1 cellular context compared by ENCODE assay signal in the genomic region with DNA sequence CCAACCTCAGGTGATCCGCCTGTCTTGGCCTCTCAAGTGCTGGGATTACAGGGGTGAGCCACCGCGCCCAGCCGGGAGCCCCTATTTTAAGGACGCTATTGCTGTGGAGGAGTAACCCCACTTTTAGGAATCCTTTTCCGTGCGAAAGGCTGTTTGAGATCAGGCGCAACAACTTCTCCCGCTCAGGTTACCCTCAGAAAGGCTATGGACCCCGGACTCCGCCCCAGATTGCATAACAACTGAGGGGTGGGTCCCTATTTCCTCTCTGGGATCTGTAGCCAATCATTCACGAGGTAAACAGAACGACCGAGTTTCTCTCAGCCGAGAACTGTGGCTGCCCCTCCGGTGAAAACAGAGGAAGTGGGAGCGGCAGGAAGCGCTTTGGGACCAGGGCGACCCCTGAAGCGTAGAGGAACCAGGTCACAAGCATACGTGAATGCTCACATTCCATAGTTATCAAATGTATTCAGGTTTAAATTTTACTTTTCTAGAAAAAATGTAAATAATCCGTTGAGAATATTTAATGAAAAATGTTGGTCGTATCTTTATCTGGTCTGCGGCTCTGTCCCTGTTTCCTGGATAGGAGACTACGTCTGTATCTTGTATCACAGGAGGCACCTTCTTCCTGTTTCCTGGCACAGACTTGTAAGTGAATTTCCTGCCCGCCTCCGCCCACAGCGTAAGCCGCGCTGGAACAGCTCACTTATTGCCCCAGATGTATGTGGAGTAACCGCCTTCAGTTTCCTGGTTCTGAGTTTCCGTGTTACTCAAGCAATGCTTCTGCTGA.
TF ChIP-seq lines count a peak whose summit lies in the region.

No MANE protein-coding gene starts in this region.

TF ChIP-seq in K562, 482 proteins besides CTCF, POLR2A, EP300 and RAD21 (continued from another document):
- TF ChIP-seq, protein P1, sequence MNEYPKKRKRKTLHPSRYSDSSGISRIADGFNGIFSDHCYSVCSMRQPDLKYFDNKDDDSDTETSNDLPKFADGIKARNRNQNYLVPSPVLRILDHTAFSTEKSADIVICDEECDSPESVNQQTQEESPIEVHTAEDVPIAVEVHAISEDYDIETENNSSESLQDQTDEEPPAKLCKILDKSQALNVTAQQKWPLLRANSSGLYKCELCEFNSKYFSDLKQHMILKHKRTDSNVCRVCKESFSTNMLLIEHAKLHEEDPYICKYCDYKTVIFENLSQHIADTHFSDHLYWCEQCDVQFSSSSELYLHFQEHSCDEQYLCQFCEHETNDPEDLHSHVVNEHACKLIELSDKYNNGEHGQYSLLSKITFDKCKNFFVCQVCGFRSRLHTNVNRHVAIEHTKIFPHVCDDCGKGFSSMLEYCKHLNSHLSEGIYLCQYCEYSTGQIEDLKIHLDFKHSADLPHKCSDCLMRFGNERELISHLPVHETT (CRISPR knock-in tag; conservative IDR thresholded peaks at IDR 0.05 in 1 of 2, IDR thresholded peaks at IDR 0.05 in 1 of 2): peak in 1 of 2 experiments; percentile 84; a peak in 2 of 4 replicates
- peak in 1 of 2 experiments; percentile 31; a peak in 1 of 4 replicates for TF ChIP-seq NONO (IDR thresholded peaks at IDR 0.05; ENCODE audit: low read depth in 2 of 2, low read length in 1 of 2)
- TF ChIP-seq, protein P2, sequence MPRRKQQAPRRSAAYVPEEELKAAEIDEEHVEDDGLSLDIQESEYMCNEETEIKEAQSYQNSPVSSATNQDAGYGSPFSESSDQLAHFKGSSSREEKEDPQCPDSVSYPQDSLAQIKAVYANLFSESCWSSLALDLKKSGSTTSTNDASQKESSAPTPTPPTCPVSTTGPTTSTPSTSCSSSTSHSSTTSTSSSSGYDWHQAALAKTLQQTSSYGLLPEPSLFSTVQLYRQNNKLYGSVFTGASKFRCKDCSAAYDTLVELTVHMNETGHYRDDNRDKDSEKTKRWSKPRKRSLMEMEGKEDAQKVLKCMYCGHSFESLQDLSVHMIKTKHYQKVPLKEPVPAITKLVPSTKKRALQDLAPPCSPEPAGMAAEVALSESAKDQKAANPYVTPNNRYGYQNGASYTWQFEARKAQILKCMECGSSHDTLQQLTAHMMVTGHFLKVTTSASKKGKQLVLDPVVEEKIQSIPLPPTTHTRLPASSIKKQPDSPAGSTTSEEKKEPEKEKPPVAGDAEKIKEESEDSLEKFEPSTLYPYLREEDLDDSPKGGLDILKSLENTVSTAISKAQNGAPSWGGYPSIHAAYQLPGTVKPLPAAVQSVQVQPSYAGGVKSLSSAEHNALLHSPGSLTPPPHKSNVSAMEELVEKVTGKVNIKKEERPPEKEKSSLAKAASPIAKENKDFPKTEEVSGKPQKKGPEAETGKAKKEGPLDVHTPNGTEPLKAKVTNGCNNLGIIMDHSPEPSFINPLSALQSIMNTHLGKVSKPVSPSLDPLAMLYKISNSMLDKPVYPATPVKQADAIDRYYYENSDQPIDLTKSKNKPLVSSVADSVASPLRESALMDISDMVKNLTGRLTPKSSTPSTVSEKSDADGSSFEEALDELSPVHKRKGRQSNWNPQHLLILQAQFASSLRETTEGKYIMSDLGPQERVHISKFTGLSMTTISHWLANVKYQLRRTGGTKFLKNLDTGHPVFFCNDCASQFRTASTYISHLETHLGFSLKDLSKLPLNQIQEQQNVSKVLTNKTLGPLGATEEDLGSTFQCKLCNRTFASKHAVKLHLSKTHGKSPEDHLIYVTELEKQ (CRISPR knock-in tag; IDR thresholded peaks at IDR 0.05): no peak
- 0 out of 2 replicates have a peak, but pooled peaks have one; percentile 75 for TF ChIP-seq ELF4 (CRISPR knock-in tag; IDR thresholded peaks at IDR 0.05)
- 0 out of 2 replicates have a peak, but pooled peaks have one; percentile 28 for TF ChIP-seq BACH1 (tag; IDR thresholded peaks at IDR 0.05)
- TF ChIP-seq, protein P3, sequence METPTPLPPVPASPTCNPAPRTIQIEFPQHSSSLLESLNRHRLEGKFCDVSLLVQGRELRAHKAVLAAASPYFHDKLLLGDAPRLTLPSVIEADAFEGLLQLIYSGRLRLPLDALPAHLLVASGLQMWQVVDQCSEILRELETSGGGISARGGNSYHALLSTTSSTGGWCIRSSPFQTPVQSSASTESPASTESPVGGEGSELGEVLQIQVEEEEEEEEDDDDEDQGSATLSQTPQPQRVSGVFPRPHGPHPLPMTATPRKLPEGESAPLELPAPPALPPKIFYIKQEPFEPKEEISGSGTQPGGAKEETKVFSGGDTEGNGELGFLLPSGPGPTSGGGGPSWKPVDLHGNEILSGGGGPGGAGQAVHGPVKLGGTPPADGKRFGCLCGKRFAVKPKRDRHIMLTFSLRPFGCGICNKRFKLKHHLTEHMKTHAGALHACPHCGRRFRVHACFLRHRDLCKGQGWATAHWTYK (CRISPR knock-in tag; IDR thresholded peaks at IDR 0.05): no peak; the same call in 1 of the 2 replicates
- no peak for TF ChIP-seq HIVEP1 (CRISPR knock-in tag; IDR thresholded peaks at IDR 0.05)
